In genomic region chr2:234137400-234138014, GRCh38 we compare ENCODE assay signal across 1 cellular context.
A peak's percentile ranks its signal among the peaks of the same experiment; 100 is the strongest.
TF ChIP-seq lines count a peak whose summit lies in the region.

No MANE protein-coding gene starts in this region.

TF ChIP-seq in HCT116, 20 proteins besides CTCF, POLR2A, EP300 and RAD21 (continued from another document):
- TF ChIP-seq REST (IDR thresholded peaks at IDR 0.05; ENCODE audit: low read depth) (no peak), CEBPB (IDR thresholded peaks at IDR 0.05; ENCODE audit: low read depth) (peak; percentile 38; the same call in 1 of the 2 replicates)
TF ChIP-seq in HCT116: peak in this region for 6.
